In the genomic region with DNA sequence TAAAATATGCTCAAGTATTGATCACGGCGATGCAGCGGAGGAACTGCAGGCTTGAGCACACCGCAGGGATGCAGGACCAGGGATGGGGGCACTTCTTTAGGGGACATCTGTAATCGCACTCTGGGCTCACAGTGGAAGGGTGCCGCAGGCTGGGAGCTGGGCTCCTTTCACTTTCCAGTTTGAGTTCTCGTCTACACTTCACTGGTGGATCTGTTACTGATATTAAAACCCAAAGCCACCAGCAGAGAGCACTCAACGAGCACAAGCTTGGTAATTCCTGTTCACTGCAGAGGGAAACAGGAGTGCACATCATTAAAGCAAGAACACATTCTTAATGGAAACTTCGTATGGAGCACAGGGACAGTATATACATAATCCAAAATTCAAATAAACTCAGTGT, we compare ENCODE assay signal across 8 cellular contexts.
A peak's percentile ranks its signal among the peaks of the same experiment; 100 is the strongest.
DNase-seq lines count a peak whose midpoint lies in the region; ATAC-seq and TF ChIP-seq lines count a peak whose summit lies in the region.

No MANE protein-coding gene starts in this region.

- DNase-seq in RPMI8226 (peak; percentile 26), fibroblast of the conjunctiva (ENCODE audit: low read depth) (peak; percentile 60), putamen (ENCODE audit: low spot score) (peak; percentile 43), NCI-H2029 (lab: John Stamatoyannopoulos, UW) (no peak)
- DNase-seq in stimulated activated naive CD8-positive, alpha-beta T cell treated with anti-CD3 and anti-CD28 coated beads, Interleukin-15, Interleukin-2, amounts not matched to agents 100 U/mL and 50 U/mL, for 24 hours = no peak

- ATAC-seq in HG02759 (IDR thresholded peaks at IDR 0.05; ENCODE audit: unreplicated experiment) (peak; percentile 64), HG03469 (IDR thresholded peaks at IDR 0.05; ENCODE audit: unreplicated experiment) (no peak)
- ATAC-seq in stimulated activated naive CD8-positive, alpha-beta T cell treated with anti-CD3 and anti-CD28 coated beads, Interleukin-15, Interleukin-2, amounts not matched to agents 100 U/mL and 50 U/mL, for 24 hours = no peak

- TF ChIP-seq CTCF in GM12872 (IDR thresholded peaks at IDR 0.05; ENCODE audit: insufficient read depth, low read depth, low read length) = peak; percentile 61

Comparison
In these comparisons a context has a peak if more than half of its experiments do, and no peak if none do; other contexts are left out.
1. DNase-seq: peak in RPMI8226 (single experiment), fibroblast of the conjunctiva (single experiment) and putamen (single experiment); none in NCI-H2029 (single experiment) and stimulated activated naive CD8-positive, alpha-beta T cell treated with anti-CD3 and anti-CD28 coated beads, Interleukin-15, Interleukin-2, amounts not matched to agents 100 U/mL and 50 U/mL, for 24 hours (single experiment).